Comparison of ENCODE assay signal across 2 cellular contexts in genomic region chr2:161419338-161419965, GRCh38.
TF ChIP-seq lines count a peak whose summit lies in the region.

No MANE protein-coding gene starts in this region.

TF ChIP-seq in SK-N-SH, 30 proteins besides CTCF, POLR2A, EP300 and RAD21:
- TF ChIP-seq ZBTB33 (IDR thresholded peaks at IDR 0.05; ENCODE audit: borderline replicate concordance, low read depth) (no peak), EZH2phosphoT487 (IDR thresholded peaks at IDR 0.05; ENCODE audit: borderline replicate concordance, low read depth) (peak; percentile 41; the same call in 1 of the 2 replicates), RCOR1 (IDR thresholded peaks at IDR 0.05; ENCODE audit: low read length) (no peak)

TF ChIP-seq in SK-N-SH treated with all-trans-retinoic acid at 6 μM for 48 hours, 23 proteins besides CTCF, POLR2A, EP300 and RAD21 (continued from another document):
- TF ChIP-seq, protein P1, sequence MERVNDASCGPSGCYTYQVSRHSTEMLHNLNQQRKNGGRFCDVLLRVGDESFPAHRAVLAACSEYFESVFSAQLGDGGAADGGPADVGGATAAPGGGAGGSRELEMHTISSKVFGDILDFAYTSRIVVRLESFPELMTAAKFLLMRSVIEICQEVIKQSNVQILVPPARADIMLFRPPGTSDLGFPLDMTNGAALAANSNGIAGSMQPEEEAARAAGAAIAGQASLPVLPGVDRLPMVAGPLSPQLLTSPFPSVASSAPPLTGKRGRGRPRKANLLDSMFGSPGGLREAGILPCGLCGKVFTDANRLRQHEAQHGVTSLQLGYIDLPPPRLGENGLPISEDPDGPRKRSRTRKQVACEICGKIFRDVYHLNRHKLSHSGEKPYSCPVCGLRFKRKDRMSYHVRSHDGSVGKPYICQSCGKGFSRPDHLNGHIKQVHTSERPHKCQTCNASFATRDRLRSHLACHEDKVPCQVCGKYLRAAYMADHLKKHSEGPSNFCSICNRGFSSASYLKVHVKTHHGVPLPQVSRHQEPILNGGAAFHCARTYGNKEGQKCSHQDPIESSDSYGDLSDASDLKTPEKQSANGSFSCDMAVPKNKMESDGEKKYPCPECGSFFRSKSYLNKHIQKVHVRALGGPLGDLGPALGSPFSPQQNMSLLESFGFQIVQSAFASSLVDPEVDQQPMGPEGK (CRISPR knock-in tag; IDR thresholded peaks at IDR 0.05; ENCODE audit: borderline replicate concordance): no peak
- no peak for TF ChIP-seq ARNTL (CRISPR knock-in tag; IDR thresholded peaks at IDR 0.05; ENCODE audit: borderline replicate concordance, low read depth)
- TF ChIP-seq ZNF8 (CRISPR knock-in tag; IDR thresholded peaks at IDR 0.05): no peak
- no peak for TF ChIP-seq ZC3H10 (CRISPR knock-in tag; IDR thresholded peaks at IDR 0.05)
- TF ChIP-seq ZFP3 (CRISPR knock-in tag; IDR thresholded peaks at IDR 0.05): no peak
- TF ChIP-seq, protein P2, sequence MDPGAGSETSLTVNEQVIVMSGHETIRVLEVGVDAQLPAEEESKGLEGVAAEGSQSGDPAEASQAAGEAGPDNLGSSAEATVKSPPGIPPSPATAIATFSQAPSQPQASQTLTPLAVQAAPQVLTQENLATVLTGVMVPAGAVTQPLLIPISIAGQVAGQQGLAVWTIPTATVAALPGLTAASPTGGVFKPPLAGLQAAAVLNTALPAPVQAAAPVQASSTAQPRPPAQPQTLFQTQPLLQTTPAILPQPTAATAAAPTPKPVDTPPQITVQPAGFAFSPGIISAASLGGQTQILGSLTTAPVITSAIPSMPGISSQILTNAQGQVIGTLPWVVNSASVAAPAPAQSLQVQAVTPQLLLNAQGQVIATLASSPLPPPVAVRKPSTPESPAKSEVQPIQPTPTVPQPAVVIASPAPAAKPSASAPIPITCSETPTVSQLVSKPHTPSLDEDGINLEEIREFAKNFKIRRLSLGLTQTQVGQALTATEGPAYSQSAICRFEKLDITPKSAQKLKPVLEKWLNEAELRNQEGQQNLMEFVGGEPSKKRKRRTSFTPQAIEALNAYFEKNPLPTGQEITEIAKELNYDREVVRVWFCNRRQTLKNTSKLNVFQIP (CRISPR knock-in tag; IDR thresholded peaks at IDR 0.05; ENCODE audit: borderline replicate concordance, low read depth): no peak
- no peak for TF ChIP-seq ZNF70 (CRISPR knock-in tag; IDR thresholded peaks at IDR 0.05)
- no peak for TF ChIP-seq PPARA (CRISPR knock-in tag; IDR thresholded peaks at IDR 0.05; ENCODE audit: borderline replicate concordance)
- no peak for TF ChIP-seq TOX (CRISPR knock-in tag; IDR thresholded peaks at IDR 0.05; ENCODE audit: borderline replicate concordance)
- TF ChIP-seq ZFP30 (CRISPR knock-in tag; IDR thresholded peaks at IDR 0.05): no peak
- TF ChIP-seq TCF4 (CRISPR knock-in tag; IDR thresholded peaks at IDR 0.05; ENCODE audit: borderline replicate concordance): no peak
- no peak for TF ChIP-seq TSHZ2 (CRISPR knock-in tag; IDR thresholded peaks at IDR 0.05)
- TF ChIP-seq BACH2 (CRISPR knock-in tag; IDR thresholded peaks at IDR 0.05; ENCODE audit: borderline replicate concordance): no peak
- TF ChIP-seq ZNF565 (CRISPR knock-in tag; conservative IDR thresholded peaks at IDR 0.05; ENCODE audit: low read depth): no peak
- TF ChIP-seq ESRRG (CRISPR knock-in tag; IDR thresholded peaks at IDR 0.05): no peak
- TF ChIP-seq CSDC2 (CRISPR knock-in tag; IDR thresholded peaks at IDR 0.05): no peak
